Comparison of ENCODE assay signal across 8 cellular contexts in genomic region chr11:65454696-65455456, GRCh38. TPM values are rescaled to one million over a fixed set of nuclear protein-coding genes. Genes with fewer than 3 reads are reported as not detected.
DNase-seq lines count a peak whose midpoint lies in the region; ATAC-seq, FAIRE-seq and TF ChIP-seq lines count a peak whose summit lies in the region.

No MANE protein-coding gene starts in this region.

- FAIRE-seq in pancreas (lab: Jason Lieb, UNC) = no peak

- peaks cover 8% of the 10 kb centered on the region for H3K27me3 Mint-ChIP-seq in activated naive CD4-positive, alpha-beta T cell treated with anti-CD3 and anti-CD28 coated beads, Interleukin-2, amount 10 ng/mL, durations not matched to agents 7 days and 5 days

- no peaks in the 10 kb centered on the region for H3K9me3 Mint-ChIP-seq in activated naive CD4-positive, alpha-beta T cell treated with anti-CD3 and anti-CD28 coated beads, Interleukin-2, amount 10 ng/mL, durations not matched to agents 7 days and 5 days

- H3K4me3 ChIP-seq in pancreas (peak overlapping the region in 3 of 4 donors; percentile 8 to 43 (median 38)), thyroid gland (replicated peaks in 1 of 3) (peak overlapping the region in 2 of 3 donors; percentile 11 to 47)

- peak in 1 of 2 donors; percentile 96 for TF ChIP-seq POLR2A in thyroid gland (IDR thresholded peaks at IDR 0.05)

- H3K27me3 ChIP-seq in pancreas = no peaks in the 10 kb centered on the region
- H3K27me3 ChIP-seq in thyroid gland = no peaks in the 10 kb centered on the region

- H3K4me1 ChIP-seq in pancreas (peaks cover 0 to 3% (median 0%) of the 10 kb centered on the region in 3 donors), thyroid gland (peaks cover 32 to 48% of the 10 kb centered on the region in 2 donors)

- H3K4me1 Mint-ChIP-seq in activated naive CD4-positive, alpha-beta T cell treated with anti-CD3 and anti-CD28 coated beads, Interleukin-2, amount 10 ng/mL, durations not matched to agents 7 days and 5 days = peaks cover 32% of the 10 kb centered on the region

- H3K4me3 Mint-ChIP-seq in activated naive CD4-positive, alpha-beta T cell treated with anti-CD3 and anti-CD28 coated beads, Interleukin-2, amount 10 ng/mL, durations not matched to agents 7 days and 5 days = peak overlapping the region; percentile 90

- TF ChIP-seq CTCF in pancreas (IDR thresholded peaks at IDR 0.05) (no peak), thyroid gland (IDR thresholded peaks at IDR 0.05) (peak in 1 of 6 experiments; percentile 19)

- H3K36me3 ChIP-seq in pancreas (no peaks in the 10 kb centered on the region), thyroid gland (no peaks in the 10 kb centered on the region)

- peak overlapping the region; percentile 74 for H3K27ac Mint-ChIP-seq in activated naive CD4-positive, alpha-beta T cell treated with anti-CD3 and anti-CD28 coated beads, Interleukin-2, amount 10 ng/mL, durations not matched to agents 7 days and 5 days

- H3K27ac ChIP-seq in pancreas (peak overlapping the region; percentile 6 to 45 (median 24)), thyroid gland (peak overlapping the region; percentile 86 to 95 (median 93))

- CTCF ChIA-PET in activated naive CD4-positive, alpha-beta T cell treated with anti-CD3 and anti-CD28 coated beads, Interleukin-2, amount 10 ng/mL, durations not matched to agents 7 days and 5 days (lab: Charles Lee) = interaction anchor here (1.0 kb wide), 1 partner anchor 17 kb away, joined by 3 read pairs; no protein-coding TSS in a partner anchor

- intact Hi-C loops in pancreas (cut with DNase I) = no loop called here
- intact Hi-C loops in thyroid gland (cut with DNase I) = no loop called here

- peaks cover 3% of the 10 kb centered on the region for H3K36me3 Mint-ChIP-seq in activated naive CD4-positive, alpha-beta T cell treated with anti-CD3 and anti-CD28 coated beads, Interleukin-2, amount 10 ng/mL, durations not matched to agents 7 days and 5 days

- peak; percentile 49 for ATAC-seq in GM19468 (IDR thresholded peaks at IDR 0.05; ENCODE audit: extremely low read depth, unreplicated experiment)
- peak; percentile 91 to 98 (median 98) for ATAC-seq in pancreas

- 4 to 7% methylated on average over 47 of the region's 47 CpGs for WGBS in pancreas, 2 donors
- 5 to 13% methylated on average over 33 to 36 of the region's 47 CpGs for WGBS in thyroid gland, 2 donors

- DNase-seq in D341Med (ENCODE audit: low spot score) (peak; percentile 98), HuH-7 (ENCODE audit: low spot score) (peak; percentile 59), SHP77 (lab: John Stamatoyannopoulos, UW) (peak; percentile 73 to 79), glomerular visceral epithelial cell (ENCODE audit: extremely low spot score) (peak; percentile 89), pancreas (peak; percentile 84 to 95 (median 88)), thyroid gland (peak; percentile 91)
- peak; percentile 89 for DNase-seq in activated naive CD4-positive, alpha-beta T cell treated with anti-CD3 and anti-CD28 coated beads, Interleukin-2, amount 10 ng/mL, durations not matched to agents 7 days and 5 days

- H3K9me3 ChIP-seq in pancreas = no peaks in the 10 kb centered on the region
- H3K9me3 ChIP-seq in thyroid gland = no peaks in the 10 kb centered on the region

RNA-seq across cellular contexts. Expression of gene NEAT1, which starts 32.3 kb away (rescaled TPM):
- total RNA-seq in pancreas = 1,000 to 10,000 TPM in 1 of 6 donors, 100 to 1,000 TPM in 5; 295 to 1,475 (median 528) TPM
- 1,000 to 10,000 TPM; 1,390 to 2,770 TPM for polyA plus RNA-seq in pancreas
- total RNA-seq in thyroid gland = 1,000 to 10,000 TPM in 1 of 4 donors, 100 to 1,000 TPM in 3; 195 to 1,623 (median 652) TPM

RNA-seq across cellular contexts. Expression of gene MALAT1, which starts 44.0 kb away (rescaled TPM):
- total RNA-seq in pancreas = 1,000 to 10,000 TPM; 2,360 to 5,615 (median 3,481) TPM
- polyA plus RNA-seq in pancreas = 1,000 to 10,000 TPM in 1 of 2 donors, 100 to 1,000 TPM in 1; 251 to 2,313 TPM
- total RNA-seq in thyroid gland = over 10,000 TPM; 20,994 to 36,233 (median 26,043) TPM

Comparison
In these comparisons a context has a peak if more than half of its experiments do, and no peak if none do; other contexts are left out.
1. Peak in every context shown above with its lines: DNase-seq, ATAC-seq, H3K4me3 ChIP-seq and H3K27ac ChIP-seq.